In genomic region chr16:8854298-8854948, GRCh38 we compare ENCODE assay signal across 18 cellular contexts. TPM values are rescaled to one million over a fixed set of nuclear protein-coding genes. Genes with fewer than 3 reads are reported as not detected.
A peak's percentile ranks its signal among the peaks of the same experiment; 100 is the strongest.
DNase-seq lines count a peak whose midpoint lies in the region; ATAC-seq and TF ChIP-seq lines count a peak whose summit lies in the region.
"Had no signal": no experiment of that assay in that cellular context is flagged by ENCODE, and none has a peak within 500 bp of the region (broad histone marks: within the 10 kb centered on the region; RNA-seq: fewer than 3 reads in every experiment).

No MANE protein-coding gene starts in this region.

- no peak overlapping the region for H3K9ac ChIP-seq in colonic mucosa (ENCODE audit: low read depth in 2 of 2, low read length in 2 of 2)

- peaks cover 74% of the 10 kb centered on the region for H3K36me3 Mint-ChIP-seq in activated CD4-positive, alpha-beta memory T cell treated with anti-CD3 and anti-CD28 coated beads, Interleukin-2, amount 10 ng/mL, durations not matched to agents 7 days and 5 days (ENCODE audit: low read depth)
- peaks cover 55% of the 10 kb centered on the region for H3K36me3 Mint-ChIP-seq in activated CD4-positive, alpha-beta memory T cell treated with anti-CD3 and anti-CD28 coated beads for 36 hours
- peaks cover 97% of the 10 kb centered on the region for H3K36me3 Mint-ChIP-seq in Caco-2 (ENCODE audit: insufficient read depth, unreplicated experiment)

- H3K27ac Mint-ChIP-seq in activated CD4-positive, alpha-beta memory T cell treated with anti-CD3 and anti-CD28 coated beads, Interleukin-2, amount 10 ng/mL, durations not matched to agents 7 days and 5 days: peak overlapping the region; percentile 71
- no peak overlapping the region for H3K27ac Mint-ChIP-seq in activated CD4-positive, alpha-beta memory T cell treated with anti-CD3 and anti-CD28 coated beads for 36 hours
- peak overlapping the region; percentile 59 for H3K27ac Mint-ChIP-seq in Caco-2 (ENCODE audit: unreplicated experiment)

- H3K27me3 Mint-ChIP-seq in activated CD4-positive, alpha-beta memory T cell treated with anti-CD3 and anti-CD28 coated beads, Interleukin-2, amount 10 ng/mL, durations not matched to agents 7 days and 5 days: no peaks in the 10 kb centered on the region
- no peaks in the 10 kb centered on the region for H3K27me3 Mint-ChIP-seq in activated CD4-positive, alpha-beta memory T cell treated with anti-CD3 and anti-CD28 coated beads for 36 hours
- H3K27me3 Mint-ChIP-seq in Caco-2 (ENCODE audit: insufficient read depth, unreplicated experiment): no peaks in the 10 kb centered on the region

- intact Hi-C loops in activated CD4-positive, alpha-beta memory T cell treated with anti-CD3 and anti-CD28 coated beads for 36 hours (cut with micrococcal nuclease): no loop called here
- intact Hi-C loops in Caco-2 (cut with micrococcal nuclease; ENCODE audit: unreplicated experiment): no loop called here
- intact Hi-C loops in colonic mucosa (cut with DNase I): loop anchor here (10.0 kb wide), 1 partner anchor 50 kb away; no protein-coding TSS in a partner anchor
- intact Hi-C loops in sciatic nerve (cut with DNase I): no loop called here

- no peaks in the 10 kb centered on the region for H3K9me3 Mint-ChIP-seq in activated CD4-positive, alpha-beta memory T cell treated with anti-CD3 and anti-CD28 coated beads, Interleukin-2, amount 10 ng/mL, durations not matched to agents 7 days and 5 days
- no peaks in the 10 kb centered on the region for H3K9me3 Mint-ChIP-seq in activated CD4-positive, alpha-beta memory T cell treated with anti-CD3 and anti-CD28 coated beads for 36 hours
- H3K9me3 Mint-ChIP-seq in Caco-2 (ENCODE audit: unreplicated experiment): no peaks in the 10 kb centered on the region

- POLR2A ChIA-PET in activated CD4-positive, alpha-beta memory T cell treated with anti-CD3 and anti-CD28 coated beads, Interleukin-2, amount 10 ng/mL, durations not matched to agents 7 days and 5 days (lab: Charles Lee): interaction anchor here (1.0 to 7.5 kb wide), 5 partner anchors 10 to 57 kb away, joined by 3 to 84 read pairs (median 7); partner anchors contain the start of genes CARHSP1 and TMEM186
- POLR2A ChIA-PET in activated CD4-positive, alpha-beta memory T cell treated with anti-CD3 and anti-CD28 coated beads for 36 hours (lab: Charles Lee): no interaction called here
- POLR2A ChIA-PET in Caco-2 (lab: Charles Lee): interaction anchor here (1.1 kb wide), 1 partner anchor 15 kb away, joined by 4 read pairs; the partner anchor contains the start of gene CARHSP1

- H3K4me3 ChIP-seq in Caco-2 (ENCODE audit: low read depth, low read length) (no peak overlapping the region), colonic mucosa (no peak overlapping the region)
- H3K4me3 ChIP-seq: HAP-1, ovary, skin epidermis, tibial nerve had no signal

- H3K9me3 ChIP-seq in Caco-2: no peaks in the 10 kb centered on the region
- H3K9me3 ChIP-seq in colonic mucosa: no peaks in the 10 kb centered on the region
- H3K9me3 ChIP-seq: HAP-1, ovary, tibial nerve had no signal

- BruUV-seq in Caco-2 (replicated peaks; lab: Mats Ljungman, UMichigan): no TSS peak

- H3K27me3 ChIP-seq in Caco-2 (replicated peaks; ENCODE audit: control insufficient read depth, insufficient read depth, low read length): no peaks in the 10 kb centered on the region
- no peaks in the 10 kb centered on the region for H3K27me3 ChIP-seq in colonic mucosa
- H3K27me3 ChIP-seq: ovary, tibial nerve had no signal

- ATAC-seq in sciatic nerve (no peak), GM18861 (IDR thresholded peaks at IDR 0.05; ENCODE audit: unreplicated experiment) (no peak), GM21447 (IDR thresholded peaks at IDR 0.05; ENCODE audit: unreplicated experiment) (no peak)
- ATAC-seq: SK-N-SH treated with all-trans-retinoic acid at 6 μM for 48 hours had no signal

- H3K27ac ChIP-seq in colonic mucosa: no peak overlapping the region
- H3K27ac ChIP-seq: ovary had no signal

- DNase-seq in activated CD4-positive, alpha-beta memory T cell treated with anti-CD3 and anti-CD28 coated beads, Interleukin-2, amount 10 ng/mL, durations not matched to agents 7 days and 5 days: no peak
- DNase-seq in activated CD4-positive, alpha-beta memory T cell treated with anti-CD3 and anti-CD28 coated beads for 36 hours: no peak
- DNase-seq in Caco-2 (no peak), colonic mucosa (peak; percentile 16), sciatic nerve (ENCODE audit: low spot score) (peak; percentile 53)
- no peak for DNase-seq in stimulated activated CD4-positive, alpha-beta T cell treated with anti-CD3 and anti-CD28 coated beads, Interleukin-2, amount 100 ng/mL, for 24 hours
- DNase-seq: activated CD4-positive, alpha-beta T cell treated with anti-CD3 and anti-CD28 coated beads, Interleukin-2, amount 50 U/mL, for 1 hour; amygdala; cerebellar nuclear complex; NCI-H1092 treated with DMSO at 0.1 percent for 48 hours; NCI-H748 treated with DMSO at 0.1 percent for 48 hours had no signal

- H3K4me1 Mint-ChIP-seq in activated CD4-positive, alpha-beta memory T cell treated with anti-CD3 and anti-CD28 coated beads, Interleukin-2, amount 10 ng/mL, durations not matched to agents 7 days and 5 days: peaks cover 69% of the 10 kb centered on the region
- H3K4me1 Mint-ChIP-seq in activated CD4-positive, alpha-beta memory T cell treated with anti-CD3 and anti-CD28 coated beads for 36 hours (ENCODE audit: low read depth): peaks cover 48% of the 10 kb centered on the region
- H3K4me1 Mint-ChIP-seq in Caco-2 (ENCODE audit: low read depth, unreplicated experiment): peaks cover 7% of the 10 kb centered on the region

- no peak for TF ChIP-seq CTCF in Caco-2 (IDR thresholded peaks at IDR 0.05; ENCODE audit: insufficient read depth in 1 of 2, low read depth in 1 of 2, low read length in 1 of 2, severe bottlenecking in 1 of 2, unreplicated experiment in 1 of 2)
- TF ChIP-seq CTCF in colonic mucosa (IDR thresholded peaks at IDR 0.05): no peak

- H3K36me3 ChIP-seq in Caco-2 (ENCODE audit: control insufficient read depth, insufficient read depth, low read length) (peaks cover 9% of the 10 kb centered on the region; the same call in 1 of the 2 replicates), colonic mucosa (peaks cover 5% of the 10 kb centered on the region)
- H3K36me3 ChIP-seq: ovary had no signal

- H3K4me1 ChIP-seq in Caco-2 (no peaks in the 10 kb centered on the region), colonic mucosa (no peaks in the 10 kb centered on the region)
- H3K4me1 ChIP-seq: HAP-1 had no signal

- no peak overlapping the region for H3K4me3 Mint-ChIP-seq in activated CD4-positive, alpha-beta memory T cell treated with anti-CD3 and anti-CD28 coated beads, Interleukin-2, amount 10 ng/mL, durations not matched to agents 7 days and 5 days
- H3K4me3 Mint-ChIP-seq in activated CD4-positive, alpha-beta memory T cell treated with anti-CD3 and anti-CD28 coated beads for 36 hours: no peak overlapping the region
- H3K4me3 Mint-ChIP-seq in Caco-2 (ENCODE audit: unreplicated experiment): no peak overlapping the region

- CTCF ChIA-PET in activated CD4-positive, alpha-beta memory T cell treated with anti-CD3 and anti-CD28 coated beads, Interleukin-2, amount 10 ng/mL, durations not matched to agents 7 days and 5 days (lab: Charles Lee): interaction anchor here (1.4 kb wide), 1 partner anchor 154 kb away, joined by 3 read pairs; no protein-coding TSS in a partner anchor
- CTCF ChIA-PET in activated CD4-positive, alpha-beta memory T cell treated with anti-CD3 and anti-CD28 coated beads for 36 hours (lab: Charles Lee): interaction anchor here (1.0 to 4.3 kb wide), 2 partner anchors 26 to 78 kb away, joined by 3 to 20 read pairs; no protein-coding TSS in a partner anchor
- CTCF ChIA-PET in Caco-2 (lab: Charles Lee): interaction anchor here (0.5 kb wide), 1 partner anchor 21 kb away, joined by 3 read pairs; no protein-coding TSS in a partner anchor

RNA-seq across cellular contexts. Expression of gene CARHSP1, which starts 14.4 kb away (rescaled TPM):
- 100 to 1,000 TPM; 168 to 179 TPM for total RNA-seq in activated CD4-positive, alpha-beta memory T cell treated with anti-CD3 and anti-CD28 coated beads, Interleukin-2, amount 10 ng/mL, durations not matched to agents 7 days and 5 days
- 10 to 100 TPM; 64.9 to 73.1 TPM for total RNA-seq in activated CD4-positive, alpha-beta memory T cell treated with anti-CD3 and anti-CD28 coated beads for 36 hours
- total RNA-seq in Caco-2 (2022): 103 and 105 TPM in 2 replicates
- 10 to 100 TPM; 75.7 to 77.9 TPM for total RNA-seq in colonic mucosa
- total RNA-seq in sciatic nerve: 118 TPM

RNA-seq across cellular contexts. Expression of gene LITAFD, which starts 27.7 kb away (rescaled TPM):
- not detected for total RNA-seq in activated CD4-positive, alpha-beta memory T cell treated with anti-CD3 and anti-CD28 coated beads, Interleukin-2, amount 10 ng/mL, durations not matched to agents 7 days and 5 days
- not detected for total RNA-seq in activated CD4-positive, alpha-beta memory T cell treated with anti-CD3 and anti-CD28 coated beads for 36 hours
- total RNA-seq in Caco-2 (2022) (not detected in 2 replicates), colonic mucosa (not detected), sciatic nerve (not detected)
- total RNA-seq: ovary, tibial nerve had no signal

RNA-seq across cellular contexts. Expression of gene PMM2, which starts 56.8 kb away (rescaled TPM):
- 10 to 100 TPM; 41.7 to 41.8 TPM for total RNA-seq in activated CD4-positive, alpha-beta memory T cell treated with anti-CD3 and anti-CD28 coated beads, Interleukin-2, amount 10 ng/mL, durations not matched to agents 7 days and 5 days
- total RNA-seq in activated CD4-positive, alpha-beta memory T cell treated with anti-CD3 and anti-CD28 coated beads for 36 hours: 10 to 100 TPM; 34.0 to 36.0 TPM
- total RNA-seq in Caco-2 (2022) (66.3 and 69.0 TPM in 2 replicates), colonic mucosa (10 to 100 TPM; 60.7 to 88.1 TPM), sciatic nerve (45.4 TPM)

RNA-seq across cellular contexts. Expression of gene TMEM186, which starts 57.0 kb away (rescaled TPM):
- 10 to 100 TPM; 12.2 to 12.6 TPM for total RNA-seq in activated CD4-positive, alpha-beta memory T cell treated with anti-CD3 and anti-CD28 coated beads, Interleukin-2, amount 10 ng/mL, durations not matched to agents 7 days and 5 days
- 10 to 100 TPM; 16.0 TPM for total RNA-seq in activated CD4-positive, alpha-beta memory T cell treated with anti-CD3 and anti-CD28 coated beads for 36 hours
- total RNA-seq in Caco-2 (2022) (11.4 and 11.9 TPM in 2 replicates), colonic mucosa (10 to 100 TPM; 11.9 to 20.3 TPM), sciatic nerve (8.1 TPM)

Comparison
In these comparisons a context has a peak if more than half of its experiments do, and no peak if none do; other contexts are left out.
1. DNase-seq: peak in colonic mucosa (single experiment) and sciatic nerve (single experiment); none in activated CD4-positive, alpha-beta memory T cell treated with anti-CD3 and anti-CD28 coated beads, Interleukin-2, amount 10 ng/mL, durations not matched to agents 7 days and 5 days (single experiment), activated CD4-positive, alpha-beta memory T cell treated with anti-CD3 and anti-CD28 coated beads for 36 hours (single experiment), Caco-2 (0 of 2) and stimulated activated CD4-positive, alpha-beta T cell treated with anti-CD3 and anti-CD28 coated beads, Interleukin-2, amount 100 ng/mL, for 24 hours (0 of 2).